Comparison of ENCODE assay signal across 19 cellular contexts in genomic region chr11:69137148-69137844, GRCh38. TPM values are rescaled to one million over a fixed set of nuclear protein-coding genes. Genes with fewer than 3 reads are reported as not detected.
"Had no signal": no experiment of that assay in that cellular context is flagged by ENCODE, and none has a peak within 500 bp of the region (broad histone marks: within the 10 kb centered on the region; RNA-seq: fewer than 3 reads in every experiment).

No MANE protein-coding gene starts in this region.

- H3K27me3 Mint-ChIP-seq: activated naive CD8-positive, alpha-beta T cell treated with anti-CD3 and anti-CD28 coated beads for 36 hours had no signal

- DNase-seq: activated CD4-positive, alpha-beta T cell treated with anti-CD3 and anti-CD28 coated beads, Interleukin-2, amount 50 U/mL, for 1 hour; activated CD8-positive, alpha-beta memory T cell treated with anti-CD3 and anti-CD28 coated beads, Interleukin-2, amount 10 ng/mL, durations not matched to agents 7 days and 5 days; activated gamma-delta T cell treated with Interleukin-2 at 50 U/mL for 16 hours; activated naive CD8-positive, alpha-beta T cell treated with anti-CD3 and anti-CD28 coated beads for 36 hours; activated T-cell treated with anti-CD3 and anti-CD28 coated beads, Interleukin-2, amount 50 U/mL, for 48 hours; anterior cingulate cortex; foreskin keratinocyte; left cardiac atrium; occipital lobe; psoas muscle; sigmoid colon; stimulated activated CD4-positive, alpha-beta T cell treated with anti-CD3 and anti-CD28 coated beads, Interleukin-2, amount 100 ng/mL, for 48 hours; stimulated activated naive CD4-positive, alpha-beta T cell treated with Interleukin-2 at 50 U/mL for 16 hours; SW 1271; T1000; upper lobe of left lung; WERI-Rb-1 had no signal

- H3K36me3 Mint-ChIP-seq: natural killer cell treated with Interleukin-12 subunit alpha and Interleukin-12 subunit beta and Interleukin-15 and Interleukin-18, amount 100 ng/mL, for 72 hours had no signal

- H3K27me3 ChIP-seq: foreskin keratinocyte, sigmoid colon, suprapubic skin, upper lobe of left lung had no signal

- H3K27ac Mint-ChIP-seq: activated CD8-positive, alpha-beta memory T cell treated with anti-CD3 and anti-CD28 coated beads, Interleukin-2, amount 10 ng/mL, durations not matched to agents 7 days and 5 days; activated naive CD8-positive, alpha-beta T cell treated with anti-CD3 and anti-CD28 coated beads for 36 hours; natural killer cell treated with Interleukin-12 subunit alpha and Interleukin-12 subunit beta and Interleukin-15 and Interleukin-18, amount 100 ng/mL, for 72 hours had no signal

- H3K9me3 ChIP-seq: sigmoid colon, suprapubic skin, upper lobe of left lung had no signal

- H3K36me3 ChIP-seq: suprapubic skin, upper lobe of left lung, WERI-Rb-1 had no signal

- H3K4me3 Mint-ChIP-seq: activated CD8-positive, alpha-beta memory T cell treated with anti-CD3 and anti-CD28 coated beads, Interleukin-2, amount 10 ng/mL, durations not matched to agents 7 days and 5 days; activated naive CD8-positive, alpha-beta T cell treated with anti-CD3 and anti-CD28 coated beads for 36 hours; natural killer cell treated with Interleukin-12 subunit alpha and Interleukin-12 subunit beta and Interleukin-15 and Interleukin-18, amount 100 ng/mL, for 72 hours had no signal

- ATAC-seq: activated CD8-positive, alpha-beta memory T cell treated with anti-CD3 and anti-CD28 coated beads, Interleukin-2, amount 10 ng/mL, durations not matched to agents 7 days and 5 days; foreskin keratinocyte; left cardiac atrium; natural killer cell treated with Interleukin-12 subunit alpha and Interleukin-12 subunit beta and Interleukin-15 and Interleukin-18, amount 100 ng/mL, for 72 hours; psoas muscle had no signal

- H3K9me3 Mint-ChIP-seq: natural killer cell treated with Interleukin-12 subunit alpha and Interleukin-12 subunit beta and Interleukin-15 and Interleukin-18, amount 100 ng/mL, for 72 hours had no signal

- H3K27ac ChIP-seq: foreskin keratinocyte, psoas muscle, sigmoid colon, suprapubic skin, upper lobe of left lung, WERI-Rb-1 had no signal

- H3K4me3 ChIP-seq: psoas muscle, sigmoid colon, suprapubic skin, upper lobe of left lung had no signal

- H3K4me1 ChIP-seq: foreskin keratinocyte, psoas muscle, sigmoid colon, suprapubic skin, upper lobe of left lung had no signal

RNA-seq across cellular contexts. Expression of gene SMIM38, which starts 18.4 kb away (rescaled TPM):
- total RNA-seq: foreskin keratinocyte had no signal
- polyA plus RNA-seq: foreskin keratinocyte had no signal
